In the genomic region with DNA sequence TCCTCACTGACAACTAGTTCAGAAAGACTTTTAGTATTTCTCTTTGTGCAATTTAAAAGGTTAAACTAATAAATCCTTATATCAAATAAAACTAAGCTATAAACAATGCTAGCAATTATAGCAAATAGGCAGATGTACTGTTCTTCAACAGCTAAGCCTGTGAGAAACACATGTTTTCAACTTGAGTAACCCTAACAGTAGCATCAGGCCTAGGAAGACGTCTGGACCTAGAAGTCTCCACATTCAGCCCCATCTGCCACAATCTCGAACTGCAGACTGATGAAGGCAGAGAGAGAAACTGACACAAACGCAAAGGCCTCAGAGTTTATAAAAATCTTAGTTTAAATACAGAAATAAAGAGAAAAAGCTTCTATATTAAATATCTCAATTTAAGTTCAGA, we compare ENCODE assay signal across 10 cellular contexts. TPM values are rescaled to one million over a fixed set of nuclear protein-coding genes. Genes with fewer than 3 reads are reported as not detected.
DNase-seq lines count a peak whose midpoint lies in the region; ATAC-seq and TF ChIP-seq lines count a peak whose summit lies in the region.
"Had no signal": no experiment of that assay in that cellular context is flagged by ENCODE, and none has a peak within 500 bp of the region (broad histone marks: within the 10 kb centered on the region; RNA-seq: fewer than 3 reads in every experiment).

No MANE protein-coding gene starts in this region.

- H3K27me3 ChIP-seq in skeletal muscle tissue (ENCODE audit: control insufficient read depth in 3 of 3, insufficient read depth in 3 of 3, low read length in 3 of 3), result no peaks in the 10 kb centered on the region

- no peak for TF ChIP-seq CTCF in fibroblast of mammary gland (conservative IDR thresholded peaks at IDR 0.05; ENCODE audit: control insufficient read depth, insufficient read depth, low read depth, low read length)

- peak; percentile 0 for DNase-seq in NCI-H2227 (lab: John Stamatoyannopoulos, UW; ENCODE audit: unreplicated experiment)
- no peak for DNase-seq in NCI-H2227 treated with DMSO at 0.1 percent for 48 hours (lab: John Stamatoyannopoulos, UW)
- peak; percentile 45 for DNase-seq in RKO (ENCODE audit: low spot score)
- peak; percentile 40 for DNase-seq in fibroblast of mammary gland (ENCODE audit: low read depth)
- no peak for DNase-seq in NCI-H1105 treated with DMSO at 0.1 percent for 48 hours (lab: John Stamatoyannopoulos, UW)
- DNase-seq in kidney tubule cell (ENCODE audit: low spot score), result no peak
- DNase-seq: substantia nigra had no signal

- no peak overlapping the region for H3K27ac ChIP-seq in skeletal muscle tissue (ENCODE audit: low read depth, low read length)

- ATAC-seq in HG03095 (IDR thresholded peaks at IDR 0.05; ENCODE audit: unreplicated experiment), result no peak

- H3K4me1 ChIP-seq in skeletal muscle tissue (ENCODE audit: control insufficient read depth in 3 of 3, insufficient read depth in 3 of 3, low read length in 3 of 3), result peaks cover 37 to 53% (median 47%) of the 10 kb centered on the region in 3 donors

- H3K4me3 ChIP-seq in fibroblast of mammary gland (ENCODE audit: control insufficient read depth, low read depth, low read length) (peak overlapping the region; percentile 20), skeletal muscle tissue (ENCODE audit: low read length in 3 of 3) (peak overlapping the region in 1 of 3 donors; percentile 49)

- H3K9me3 ChIP-seq in skeletal muscle tissue (ENCODE audit: control insufficient read depth in 3 of 3, low read length in 3 of 3), result no peaks in the 10 kb centered on the region

- H3K36me3 ChIP-seq in skeletal muscle tissue (ENCODE audit: control insufficient read depth in 3 of 3, insufficient read depth in 3 of 3, low read length in 3 of 3), result peaks cover 3 to 8% (median 6%) of the 10 kb centered on the region in 3 donors

- H3K9ac ChIP-seq in skeletal muscle tissue (ENCODE audit: low read depth in 1 of 3, low read length in 3 of 3), result peak overlapping the region in 2 of 3 donors; percentile 23 to 51

RNA-seq across cellular contexts. Expression of gene ST13, which starts 2.5 kb away (rescaled TPM):
- total RNA-seq in skeletal muscle tissue, result 203 TPM

RNA-seq across cellular contexts. Expression of gene XPNPEP3, which starts 3.0 kb away (rescaled TPM):
- total RNA-seq in skeletal muscle tissue, result 8.9 TPM

RNA-seq across cellular contexts. Expression of gene DNAJB7, which starts 8.0 kb away (rescaled TPM):
- total RNA-seq in skeletal muscle tissue, result not detected
- total RNA-seq: HT1080 had no signal

RNA-seq across cellular contexts. Expression of gene SLC25A17, which starts 34.8 kb away (rescaled TPM):
- 12.5 TPM for total RNA-seq in skeletal muscle tissue

Comparison
In these comparisons a context has a peak if more than half of its experiments do, and no peak if none do; other contexts are left out.
1. DNase-seq: peak in NCI-H2227 (single experiment), RKO (single experiment) and fibroblast of mammary gland (single experiment); none in NCI-H2227 treated with DMSO at 0.1 percent for 48 hours (single experiment), NCI-H1105 treated with DMSO at 0.1 percent for 48 hours (single experiment) and kidney tubule cell (single experiment).